In genomic region chr1:179399399-179399798, GRCh38 we compare ENCODE assay signal across 3 cellular contexts. TPM values are rescaled to one million over a fixed set of nuclear protein-coding genes. Genes with fewer than 3 reads are reported as not detected.
"Had no signal": no experiment of that assay in that cellular context is flagged by ENCODE, and none has a peak within 500 bp of the region (broad histone marks: within the 10 kb centered on the region; RNA-seq: fewer than 3 reads in every experiment).

No MANE protein-coding gene starts in this region.

RNA-seq across cellular contexts. Expression of gene AXDND1, which starts 33.6 kb away (rescaled TPM):
- total RNA-seq: GM23248, GM23338, H4 had no signal
